ENCODE assay signal across 24 cellular contexts in genomic region chr3:16222547-16222946, GRCh38. TPM values are rescaled to one million over a fixed set of nuclear protein-coding genes. Genes with fewer than 3 reads are reported as not detected.
"Had no signal": no experiment of that assay in that cellular context is flagged by ENCODE, and none has a peak within 500 bp of the region (broad histone marks: within the 10 kb centered on the region; RNA-seq: fewer than 3 reads in every experiment).

No MANE protein-coding gene starts in this region.

- ATAC-seq: effector memory CD8-positive, alpha-beta T cell; esophagus mucosa; gastroesophageal sphincter; heart left ventricle; left cardiac atrium; left lung; left ventricle myocardium superior; lower lobe of right lung; mucosa of descending colon had no signal

- H3K36me3 ChIP-seq: colonic mucosa, left lung, lower lobe of right lung had no signal

- H3K27me3 ChIP-seq: colonic mucosa, gastroesophageal sphincter, heart left ventricle, left lung had no signal

- H3K27ac ChIP-seq: colonic mucosa, epithelial cell of prostate, esophagus squamous epithelium, gastroesophageal sphincter, heart left ventricle, left lung, lower lobe of right lung had no signal

- DNase-seq: colonic mucosa; cortex of kidney; effector CD8-positive, alpha-beta T cell; effector memory CD8-positive, alpha-beta T cell; endodermal cell; erythroblast; esophagus squamous epithelium; foreskin fibroblast; heart left ventricle; hippocampal formation; left cardiac atrium; left lung; left ventricle myocardium superior; lower lobe of right lung; mesenchymal stem cell; mucosa of descending colon; naive B cell had no signal

- FAIRE-seq: endometrium, frontal cortex, islet of Langerhans, keratinocyte had no signal

- H3K4me1 ChIP-seq: colonic mucosa, esophagus squamous epithelium, gastroesophageal sphincter, left lung, lower lobe of right lung had no signal

- H3K4me3 ChIP-seq: colonic mucosa, esophagus squamous epithelium, gastroesophageal sphincter, heart left ventricle, left lung, lower lobe of right lung, mucosa of descending colon had no signal

- H3K9me3 ChIP-seq: colonic mucosa, esophagus squamous epithelium, left lung, lower lobe of right lung, mucosa of descending colon had no signal

RNA-seq across cellular contexts. Expression of gene GALNT15, which starts 48.1 kb away (rescaled TPM):
- polyA plus RNA-seq: keratinocyte had no signal
